In genomic region chr19:56808717-56809392, GRCh38 we compare ENCODE assay signal across 42 cellular contexts. TPM values are rescaled to one million over a fixed set of nuclear protein-coding genes. Genes with fewer than 3 reads are reported as not detected.
"Had no signal": no experiment of that assay in that cellular context is flagged by ENCODE, and none has a peak within 500 bp of the region (broad histone marks: within the 10 kb centered on the region; RNA-seq: fewer than 3 reads in every experiment).

No MANE protein-coding gene starts in this region.

- H3K4me1 Mint-ChIP-seq: activated naive CD4-positive, alpha-beta T cell treated with anti-CD3 and anti-CD28 coated beads, Interleukin-2, amount 10 ng/mL, durations not matched to agents 7 days and 5 days; activated naive CD4-positive, alpha-beta T cell treated with anti-CD3 and anti-CD28 coated beads, Interleukin-2, amount 50 U/mL, for 24 hours; activated naive CD8-positive, alpha-beta T cell treated with anti-CD3 and anti-CD28 coated beads for 36 hours; activated naive CD8-positive, alpha-beta T cell treated with anti-CD3 and anti-CD28 coated beads, Interleukin-2, amount 10 ng/mL, durations not matched to agents 7 days and 5 days; activated naive CD8-positive, alpha-beta T cell treated with anti-CD3 and anti-CD28 coated beads, Interleukin-2, amount 50 U/mL, for 24 hours; activated T-helper 17 cell treated with anti-CD3 and anti-CD28 coated beads, Interleukin-2, amount 50 U/mL, for 72 hours; brain; central memory CD8-positive, alpha-beta T cell had no signal

- H3K4me3 Mint-ChIP-seq: activated naive CD4-positive, alpha-beta T cell treated with anti-CD3 and anti-CD28 coated beads for 36 hours; activated naive CD4-positive, alpha-beta T cell treated with anti-CD3 and anti-CD28 coated beads, Interleukin-2, amount 10 ng/mL, durations not matched to agents 7 days and 5 days; activated naive CD4-positive, alpha-beta T cell treated with anti-CD3 and anti-CD28 coated beads, Interleukin-2, amount 50 U/mL, for 24 hours; activated naive CD8-positive, alpha-beta T cell; activated naive CD8-positive, alpha-beta T cell treated with anti-CD3 and anti-CD28 coated beads for 36 hours; activated naive CD8-positive, alpha-beta T cell treated with anti-CD3 and anti-CD28 coated beads, Interleukin-2, amount 10 ng/mL, durations not matched to agents 7 days and 5 days; activated naive CD8-positive, alpha-beta T cell treated with anti-CD3 and anti-CD28 coated beads, Interleukin-2, amount 50 U/mL, for 24 hours; activated T-cell treated with anti-CD3 and anti-CD28 coated beads, Interleukin-2, amount 50 U/mL, for 24 hours; activated T-cell treated with anti-CD3 and anti-CD28 coated beads, Interleukin-2, amount 50 U/mL, for 4 hours; activated T-cell treated with anti-CD3 and anti-CD28 coated beads, Interleukin-2, amount 50 U/mL, for 72 hours; activated T-helper 1 cell treated with anti-CD3 and anti-CD28 coated beads, Interleukin-12 subunit alpha, Interleukin-12 subunit beta, Interleukin-2, Interleukin-4 antibody, amounts not matched to agents 30 ng/mL and 10 ng/mL and 1 ng/mL, durations not matched to agents 14 hours and 24 hours and 36 hours; activated T-helper 17 cell treated with anti-CD3 and anti-CD28 coated beads, Interleukin-2, amount 50 U/mL, for 72 hours; brain; central memory CD8-positive, alpha-beta T cell had no signal

- H3K4me3 ChIP-seq: adrenal gland, ascending aorta, body of pancreas, breast epithelium, cardiac muscle cell had no signal

- H3K9me3 ChIP-seq: adrenal gland had no signal

- H3K4me1 ChIP-seq: adrenal gland, ascending aorta, body of pancreas, breast epithelium had no signal

- ATAC-seq: activated naive CD4-positive, alpha-beta T cell treated with anti-CD3 and anti-CD28 coated beads, Interleukin-2, amount 50 U/mL, for 72 hours; activated naive CD8-positive, alpha-beta T cell treated with anti-CD3 and anti-CD28 coated beads, Interleukin-2, amount 50 U/mL, for 24 hours; activated T-cell treated with anti-CD3 and anti-CD28 coated beads, Interleukin-2, amount 50 U/mL, for 4 hours; activated T-cell treated with anti-CD3 and anti-CD28 coated beads, Interleukin-2, amount 50 U/mL, for 72 hours; activated T-helper 17 cell treated with anti-CD3 and anti-CD28 coated beads, Interleukin-2, amount 50 U/mL, for 72 hours; body of pancreas had no signal

- H3K36me3 Mint-ChIP-seq: activated naive CD4-positive, alpha-beta T cell treated with anti-CD3 and anti-CD28 coated beads, Interleukin-2, amount 10 ng/mL, durations not matched to agents 7 days and 5 days; activated naive CD4-positive, alpha-beta T cell treated with anti-CD3 and anti-CD28 coated beads, Interleukin-2, amount 50 U/mL, for 24 hours; activated naive CD8-positive, alpha-beta T cell treated with anti-CD3 and anti-CD28 coated beads for 36 hours; activated naive CD8-positive, alpha-beta T cell treated with anti-CD3 and anti-CD28 coated beads, Interleukin-2, amount 10 ng/mL, durations not matched to agents 7 days and 5 days had no signal

- FAIRE-seq: astrocyte, bronchial epithelial cell had no signal

- H3K27ac ChIP-seq: adrenal gland, ascending aorta, body of pancreas, brain microvascular endothelial cell, breast epithelium, cardiac muscle cell had no signal

- H3K27me3 ChIP-seq: adrenal gland, ascending aorta, body of pancreas, brain microvascular endothelial cell, breast epithelium, cardiac muscle cell had no signal

- H3K36me3 ChIP-seq: brain microvascular endothelial cell, breast epithelium, cardiac muscle cell had no signal

- H3K27ac Mint-ChIP-seq: activated naive CD4-positive, alpha-beta T cell treated with anti-CD3 and anti-CD28 coated beads for 36 hours; activated naive CD4-positive, alpha-beta T cell treated with anti-CD3 and anti-CD28 coated beads, Interleukin-2, amount 10 ng/mL, durations not matched to agents 7 days and 5 days; activated naive CD4-positive, alpha-beta T cell treated with anti-CD3 and anti-CD28 coated beads, Interleukin-2, amount 50 U/mL, for 24 hours; activated naive CD4-positive, alpha-beta T cell treated with anti-CD3 and anti-CD28 coated beads, Interleukin-2, amount 50 U/mL, for 72 hours; activated naive CD8-positive, alpha-beta T cell; activated naive CD8-positive, alpha-beta T cell treated with anti-CD3 and anti-CD28 coated beads for 36 hours; activated naive CD8-positive, alpha-beta T cell treated with anti-CD3 and anti-CD28 coated beads, Interleukin-2, amount 10 ng/mL, durations not matched to agents 7 days and 5 days; activated naive CD8-positive, alpha-beta T cell treated with anti-CD3 and anti-CD28 coated beads, Interleukin-2, amount 50 U/mL, for 24 hours; activated T-cell treated with anti-CD3 and anti-CD28 coated beads, Interleukin-2, amount 50 U/mL, for 24 hours; activated T-cell treated with anti-CD3 and anti-CD28 coated beads, Interleukin-2, amount 50 U/mL, for 72 hours; activated T-helper 1 cell treated with anti-CD3 and anti-CD28 coated beads, Interleukin-12 subunit alpha, Interleukin-12 subunit beta, Interleukin-2, Interleukin-4 antibody, amounts not matched to agents 30 ng/mL and 10 ng/mL and 1 ng/mL, durations not matched to agents 14 hours and 24 hours and 36 hours; activated T-helper 17 cell treated with anti-CD3 and anti-CD28 coated beads, Interleukin-2, amount 50 U/mL, for 72 hours; activated T-helper 2 cell treated with anti-CD3 and anti-CD28 coated beads, Interferon-gamma antibody, Interleukin-2, Interleukin-4, amounts not matched to agents 10 μg/mL and 5 μg/mL and 100 μg/mL, durations not matched to agents 14 hours and 24 hours and 36 hours; brain had no signal

- DNase-seq: activated effector memory CD4-positive, alpha-beta T cell treated with anti-CD3 and anti-CD28 coated beads, Interleukin-2, amount 50 U/mL, for 16 hours; activated effector memory CD4-positive, alpha-beta T cell treated with Interleukin-2 at 50 U/mL for 16 hours; activated gamma-delta T cell; activated gamma-delta T cell treated with Interleukin-2 at 50 U/mL for 16 hours; activated naive CD4-positive, alpha-beta T cell; activated naive CD4-positive, alpha-beta T cell treated with anti-CD3 and anti-CD28 coated beads for 36 hours; activated naive CD4-positive, alpha-beta T cell treated with anti-CD3 and anti-CD28 coated beads, Interleukin-2, amount 10 ng/mL, durations not matched to agents 7 days and 5 days; activated naive CD4-positive, alpha-beta T cell treated with anti-CD3 and anti-CD28 coated beads, Interleukin-2, amount 50 U/mL, for 16 hours; activated naive CD4-positive, alpha-beta T cell treated with Interleukin-2 at 50 U/mL for 16 hours; activated naive CD8-positive, alpha-beta T cell treated with anti-CD3 and anti-CD28 coated beads for 36 hours; activated naive CD8-positive, alpha-beta T cell treated with anti-CD3 and anti-CD28 coated beads, Interleukin-2, amount 10 ng/mL, durations not matched to agents 7 days and 5 days; activated naive CD8-positive, alpha-beta T cell treated with anti-CD3 and anti-CD28 coated beads, Interleukin-2, amount 50 U/mL, for 24 hours; activated T-cell treated with anti-CD3 and anti-CD28 coated beads, Interleukin-2, amount 50 U/mL, for 1 hour; activated T-cell treated with anti-CD3 and anti-CD28 coated beads, Interleukin-2, amount 50 U/mL, for 24 hours; activated T-cell treated with anti-CD3 and anti-CD28 coated beads, Interleukin-2, amount 50 U/mL, for 4 hours; activated T-cell treated with anti-CD3 and anti-CD28 coated beads, Interleukin-2, amount 50 U/mL, for 48 hours; activated T-cell treated with anti-CD3 and anti-CD28 coated beads, Interleukin-2, amount 50 U/mL, for 72 hours; adrenal gland; amniotic stem cell; amygdala; anterior cingulate cortex; aorta; body of pancreas; brain microvascular endothelial cell; caudate nucleus; central memory CD4-positive, alpha-beta T cell; cerebellar nuclear complex had no signal

- H3K27me3 Mint-ChIP-seq: activated naive CD4-positive, alpha-beta T cell treated with anti-CD3 and anti-CD28 coated beads, Interleukin-2, amount 10 ng/mL, durations not matched to agents 7 days and 5 days; activated naive CD4-positive, alpha-beta T cell treated with anti-CD3 and anti-CD28 coated beads, Interleukin-2, amount 50 U/mL, for 24 hours; activated naive CD8-positive, alpha-beta T cell; activated naive CD8-positive, alpha-beta T cell treated with anti-CD3 and anti-CD28 coated beads for 36 hours; activated naive CD8-positive, alpha-beta T cell treated with anti-CD3 and anti-CD28 coated beads, Interleukin-2, amount 10 ng/mL, durations not matched to agents 7 days and 5 days; activated naive CD8-positive, alpha-beta T cell treated with anti-CD3 and anti-CD28 coated beads, Interleukin-2, amount 50 U/mL, for 24 hours; activated T-cell treated with anti-CD3 and anti-CD28 coated beads, Interleukin-2, amount 50 U/mL, for 24 hours; activated T-helper 17 cell treated with anti-CD3 and anti-CD28 coated beads, Interleukin-2, amount 50 U/mL, for 72 hours; brain; central memory CD8-positive, alpha-beta T cell had no signal

RNA-seq across cellular contexts. Expression of gene PEG3, which starts 31.7 kb away (rescaled TPM):
- total RNA-seq: activated naive CD4-positive, alpha-beta T cell treated with anti-CD3 and anti-CD28 coated beads for 36 hours; activated naive CD4-positive, alpha-beta T cell treated with anti-CD3 and anti-CD28 coated beads, Interleukin-2, amount 50 U/mL, for 72 hours; activated T-helper 1 cell treated with anti-CD3 and anti-CD28 coated beads, Interleukin-12 subunit alpha, Interleukin-12 subunit beta, Interleukin-2, Interleukin-4 antibody, amounts not matched to agents 30 ng/mL and 10 ng/mL and 1 ng/mL, durations not matched to agents 14 hours and 24 hours and 36 hours; activated T-helper 2 cell treated with anti-CD3 and anti-CD28 coated beads, Interferon-gamma antibody, Interleukin-2, Interleukin-4, amounts not matched to agents 10 μg/mL and 5 μg/mL and 100 μg/mL, durations not matched to agents 14 hours and 24 hours and 36 hours; astrocyte; cardiac muscle cell; chondrocyte had no signal
- polyA plus RNA-seq: cardiac muscle cell had no signal

RNA-seq across cellular contexts. Expression of gene ZIM2, which starts 31.7 kb away (rescaled TPM):
- total RNA-seq: activated naive CD4-positive, alpha-beta T cell treated with anti-CD3 and anti-CD28 coated beads for 36 hours; activated naive CD4-positive, alpha-beta T cell treated with anti-CD3 and anti-CD28 coated beads, Interleukin-2, amount 50 U/mL, for 72 hours; activated naive CD8-positive, alpha-beta T cell treated with anti-CD3 and anti-CD28 coated beads for 36 hours; activated naive CD8-positive, alpha-beta T cell treated with anti-CD3 and anti-CD28 coated beads, Interleukin-2, amount 10 ng/mL, durations not matched to agents 7 days and 5 days; activated T-cell treated with anti-CD3 and anti-CD28 coated beads, Interleukin-2, amount 50 U/mL, for 4 hours; activated T-cell treated with anti-CD3 and anti-CD28 coated beads, Interleukin-2, amount 50 U/mL, for 72 hours; activated T-helper 1 cell treated with anti-CD3 and anti-CD28 coated beads, Interleukin-12 subunit alpha, Interleukin-12 subunit beta, Interleukin-2, Interleukin-4 antibody, amounts not matched to agents 30 ng/mL and 10 ng/mL and 1 ng/mL, durations not matched to agents 14 hours and 24 hours and 36 hours; activated T-helper 17 cell treated with anti-CD3 and anti-CD28 coated beads, Interleukin-2, amount 50 U/mL, for 72 hours; activated T-helper 2 cell treated with anti-CD3 and anti-CD28 coated beads, Interferon-gamma antibody, Interleukin-2, Interleukin-4, amounts not matched to agents 10 μg/mL and 5 μg/mL and 100 μg/mL, durations not matched to agents 14 hours and 24 hours and 36 hours; ascending aorta; astrocyte; bronchial epithelial cell; cardiac muscle cell; cardiac septum; chondrocyte had no signal
- polyA plus RNA-seq: aorta, cardiac muscle cell had no signal
